ENCODE assay signal across 8 cellular contexts in genomic region chr5:168747987-168748777, GRCh38.
A peak's percentile ranks its signal among the peaks of the same experiment; 100 is the strongest.
DNase-seq lines count a peak whose midpoint lies in the region; ATAC-seq and TF ChIP-seq lines count a peak whose summit lies in the region.

No MANE protein-coding gene starts in this region.

- DNase-seq in NCI-H526 treated with DMSO at 0.1 percent for 48 hours (lab: John Stamatoyannopoulos, UW) (peak; percentile 17), iPS DF 19.7 (ENCODE audit: low read depth, low spot score) (peak; percentile 68), NCI-H2081 treated with DMSO at 0.1 percent for 48 hours (lab: John Stamatoyannopoulos, UW) (no peak)
- DNase-seq in activated T-helper 9 cell treated with anti-CD3 and anti-CD28 coated beads, Interleukin-2, amount 50 U/mL, for 16 hours (ENCODE audit: low read depth), result peak; percentile 10
- peak; percentile 41 to 54 for DNase-seq in stimulated activated CD4-positive, alpha-beta T cell treated with anti-CD3 and anti-CD28 coated beads, Interleukin-4, amount 100 ng/mL, for 48 hours (ENCODE audit: low read depth in 2 of 2)

- ATAC-seq in HG02642 (IDR thresholded peaks at IDR 0.05; ENCODE audit: poor library complexity, unreplicated experiment) (peak; percentile 73), GM19324 (IDR thresholded peaks at IDR 0.05; ENCODE audit: low FRiP score, unreplicated experiment) (no peak)

- peak; percentile 89 for TF ChIP-seq CTCF in GM12873 (IDR thresholded peaks at IDR 0.05; ENCODE audit: insufficient read depth, low read depth, low read length, missing control alignments)
